26 cellular contexts compared by ENCODE assay signal in genomic region chr3:123798540-123798939, GRCh38.
DNase-seq lines count a peak whose midpoint lies in the region; ATAC-seq and TF ChIP-seq lines count a peak whose summit lies in the region.
"Had no signal": no experiment of that assay in that cellular context is flagged by ENCODE, and none has a peak within 500 bp of the region (broad histone marks: within the 10 kb centered on the region; RNA-seq: fewer than 3 reads in every experiment).

No MANE protein-coding gene starts in this region.

- TF ChIP-seq CTCF in Caco-2 (IDR thresholded peaks at IDR 0.05; ENCODE audit: insufficient read depth in 1 of 2, low read depth in 1 of 2, low read length in 1 of 2, severe bottlenecking in 1 of 2, unreplicated experiment in 1 of 2): no peak
- TF ChIP-seq CTCF in fibroblast of lung (conservative IDR thresholded peaks at IDR 0.05 in 1 of 2, IDR thresholded peaks at IDR 0.05 in 1 of 2; ENCODE audit: low read depth in 1 of 2, low read length in 2 of 2): no peak
- no peak for TF ChIP-seq CTCF in right lobe of liver (IDR thresholded peaks at IDR 0.05)
- no peak for TF ChIP-seq CTCF in Peyer's patch (IDR thresholded peaks at IDR 0.05)
- TF ChIP-seq CTCF in ovary (IDR thresholded peaks at IDR 0.05): no peak

- no peak overlapping the region for H4K8ac ChIP-seq in neuronal stem cell (ENCODE audit: low read depth, low read length)

- H3K18ac ChIP-seq in neuronal stem cell (ENCODE audit: low read length): peak overlapping the region; percentile 32

- H3K27ac ChIP-seq in fibroblast of lung (ENCODE audit: insufficient read depth, low read length) (no peak overlapping the region), right lobe of liver (peak overlapping the region in 2 of 3 donors; percentile 67 to 76), neuronal stem cell (replicated peaks; ENCODE audit: low read length) (no peak overlapping the region), Peyer's patch (no peak overlapping the region), ovary (no peak overlapping the region)
- H3K27ac ChIP-seq: 22Rv1, BLaER1 had no signal

- peak overlapping the region; percentile 44 for H3K4me2 ChIP-seq in fibroblast of lung (ENCODE audit: extremely low read depth, insufficient read depth, low read length)
- H3K4me2 ChIP-seq in neuronal stem cell (ENCODE audit: insufficient read depth, low read length, poor library complexity, severe bottlenecking): no peak overlapping the region
- H3K4me2 ChIP-seq: BLaER1, GM23338 had no signal

- H3K4me1 Mint-ChIP-seq in Caco-2 (ENCODE audit: low read depth, unreplicated experiment) (peaks cover 26% of the 10 kb centered on the region), immature natural killer cell (no peaks in the 10 kb centered on the region)
- H3K4me1 Mint-ChIP-seq: IgD-negative memory B cell had no signal

- intact Hi-C loops in Caco-2 (cut with micrococcal nuclease; ENCODE audit: unreplicated experiment): loop anchor here (2.0 kb wide), 1 partner anchor 78 kb away; no protein-coding TSS in a partner anchor
- intact Hi-C loops in right lobe of liver (cut with DNase I): no loop called here
- intact Hi-C loops in ovary (cut with DNase I): no loop called here

- H3K9me3 Mint-ChIP-seq in Caco-2 (ENCODE audit: unreplicated experiment) (no peaks in the 10 kb centered on the region), immature natural killer cell (no peaks in the 10 kb centered on the region)
- H3K9me3 Mint-ChIP-seq: CD4-positive, alpha-beta T cell; GM23338 had no signal

- H3K14ac ChIP-seq in neuronal stem cell (ENCODE audit: low read length): no peak overlapping the region

- no peaks in the 10 kb centered on the region; the same call in 1 of the 2 replicates for H3K9me3 ChIP-seq in Caco-2
- no peaks in the 10 kb centered on the region for H3K9me3 ChIP-seq in fibroblast of lung (ENCODE audit: control insufficient read depth, insufficient read depth, low read depth, low read length)
- no peaks in the 10 kb centered on the region for H3K9me3 ChIP-seq in right lobe of liver
- H3K9me3 ChIP-seq in neuronal stem cell (replicated peaks in 1 of 2; ENCODE audit: control insufficient read depth in 2 of 2, insufficient read depth in 1 of 2, low read depth in 1 of 2, low read length in 2 of 2): no peaks in the 10 kb centered on the region
- no peaks in the 10 kb centered on the region for H3K9me3 ChIP-seq in Peyer's patch
- no peaks in the 10 kb centered on the region for H3K9me3 ChIP-seq in ovary
- H3K9me3 ChIP-seq: BLaER1, HAP-1 had no signal

- H3K79me2 ChIP-seq in fibroblast of lung (ENCODE audit: control insufficient read depth, insufficient read depth, low read length): peaks cover 7% of the 10 kb centered on the region

- no peak for DNase-seq in Caco-2
- DNase-seq in fibroblast of lung (ENCODE audit: low read depth in 2 of 2): peak in 1 of 2 donors; percentile 78
- peak; percentile 63 to 90 (median 80) for DNase-seq in right lobe of liver
- DNase-seq in neuronal stem cell (ENCODE audit: low spot score): no peak
- no peak for DNase-seq in Peyer's patch
- no peak for DNase-seq in ovary
- no peak for DNase-seq in immature natural killer cell
- DNase-seq: ACHN; CD4-positive, alpha-beta T cell; DND-41; NCI-H1105; NCI-H146; NCI-H2081; NCI-H2171; NCI-H345; NCI-H524; NCI-H774; NK-92 treated with Interleukin-12 subunit alpha and Interleukin-12 subunit beta, amount 100 ng/mL, for 24 hours; SIG-M5 had no signal

- no peak overlapping the region for H4K91ac ChIP-seq in neuronal stem cell (ENCODE audit: low read depth, low read length, poor library complexity)

- no peaks in the 10 kb centered on the region for H3K27me3 ChIP-seq in Caco-2 (replicated peaks; ENCODE audit: control insufficient read depth, insufficient read depth, low read length)
- H3K27me3 ChIP-seq in fibroblast of lung (ENCODE audit: control insufficient read depth, insufficient read depth, low read length): no peaks in the 10 kb centered on the region
- H3K27me3 ChIP-seq in right lobe of liver: no peaks in the 10 kb centered on the region
- no peaks in the 10 kb centered on the region for H3K27me3 ChIP-seq in neuronal stem cell (ENCODE audit: control insufficient read depth in 3 of 3, insufficient read depth in 3 of 3, low read depth in 1 of 3, low read length in 3 of 3)
- H3K27me3 ChIP-seq in Peyer's patch: no peaks in the 10 kb centered on the region
- no peaks in the 10 kb centered on the region for H3K27me3 ChIP-seq in ovary
- H3K27me3 ChIP-seq: BLaER1 had no signal

- no peak overlapping the region for H3K27ac Mint-ChIP-seq in Caco-2 (ENCODE audit: unreplicated experiment)
- no peak overlapping the region for H3K27ac Mint-ChIP-seq in immature natural killer cell
- H3K27ac Mint-ChIP-seq: CD4-positive, alpha-beta T cell; GM23338; IgD-negative memory B cell had no signal

- H2AFZ ChIP-seq in fibroblast of lung (ENCODE audit: low read length) (no peak overlapping the region), neuronal stem cell (ENCODE audit: low read length) (no peak overlapping the region)
- H2AFZ ChIP-seq: GM23338 had no signal

- no peak overlapping the region for H2BK12ac ChIP-seq in neuronal stem cell (ENCODE audit: low read length)

- TF ChIP-seq EP300 in ovary (IDR thresholded peaks at IDR 0.05): no peak

- H3K4me1 ChIP-seq in Caco-2 (peaks cover 32% of the 10 kb centered on the region), fibroblast of lung (ENCODE audit: control insufficient read depth, extremely low read depth, insufficient read depth, low read length) (peaks cover 5% of the 10 kb centered on the region), right lobe of liver (peaks cover 0 to 41% (median 11%) of the 10 kb centered on the region in 4 donors), neuronal stem cell (ENCODE audit: control insufficient read depth in 2 of 2, insufficient read depth in 1 of 2, low read depth in 1 of 2, low read length in 2 of 2) (peaks cover 17 to 22% of the 10 kb centered on the region in 2 donors), Peyer's patch (peaks cover 0 to 8% (median 0%) of the 10 kb centered on the region in 4 donors), ovary (ENCODE audit: insufficient read depth) (no peaks in the 10 kb centered on the region)
- H3K4me1 ChIP-seq: HAP-1 had no signal

- H3K23ac ChIP-seq in neuronal stem cell (ENCODE audit: low read depth, low read length, poor library complexity): no peak overlapping the region

- no TSS peak for BruUV-seq in Caco-2 (replicated peaks; lab: Mats Ljungman, UMichigan)

- H3K4me3 ChIP-seq in Caco-2 (ENCODE audit: low read depth, low read length): no peak overlapping the region
- H3K4me3 ChIP-seq in fibroblast of lung (replicated peaks in 1 of 4; ENCODE audit: control extremely low read depth in 1 of 4, insufficient read depth in 1 of 4, low read depth in 3 of 4, low read length in 4 of 4): peak overlapping the region in 3 of 4 experiments; percentile 19 to 82 (median 81)
- peak overlapping the region in 2 of 3 donors; percentile 71 to 81 for H3K4me3 ChIP-seq in right lobe of liver
- H3K4me3 ChIP-seq in neuronal stem cell (ENCODE audit: low read length in 2 of 2): no peak overlapping the region
- H3K4me3 ChIP-seq in Peyer's patch: peak overlapping the region in 1 of 4 donors; percentile 47
- no peak overlapping the region for H3K4me3 ChIP-seq in ovary
- H3K4me3 ChIP-seq: BLaER1, GM12878, GM23338, HAP-1 had no signal

- H2AK5ac ChIP-seq in neuronal stem cell (ENCODE audit: low read depth, low read length): no peak overlapping the region

- CTCF ChIA-PET in Caco-2 (lab: Charles Lee): no interaction called here

- H3K27me3 Mint-ChIP-seq in Caco-2 (ENCODE audit: insufficient read depth, unreplicated experiment): no peaks in the 10 kb centered on the region
- peaks cover 4 to 5% (median 4%) of the 10 kb centered on the region in 3 donors for H3K27me3 Mint-ChIP-seq in immature natural killer cell (ENCODE audit: low read depth in 3 of 3)

- H3K4ac ChIP-seq in neuronal stem cell (ENCODE audit: low read length): no peak overlapping the region

- H2BK120ac ChIP-seq in neuronal stem cell (ENCODE audit: low read depth, low read length): no peak overlapping the region

- 13% methylated on average over 3 of the region's 4 CpGs for WGBS in right lobe of liver (ENCODE audit: insufficient coverage, low coverage, low lambda C conversion rate, missing lambda C conversion rate)
- WGBS in neuronal stem cell (ENCODE audit: extremely low coverage in 2 of 2, insufficient read length in 2 of 2, insufficient replicate concordance in 1 of 2), 2 donors: no CpG with 5 or more reads among the region's 4 CpGs
- 83 to 95% (median 87%) methylated on average over 4 of the region's 4 CpGs for WGBS in ovary, 3 donors

- TF ChIP-seq POLR2A in right lobe of liver (IDR thresholded peaks at IDR 0.05) (peak; percentile 21), Peyer's patch (IDR thresholded peaks at IDR 0.05) (no peak), ovary (IDR thresholded peaks at IDR 0.05) (no peak)

- H2BK15ac ChIP-seq in neuronal stem cell (ENCODE audit: low read length): no peak overlapping the region

- H3K9ac ChIP-seq in fibroblast of lung (ENCODE audit: insufficient read depth, low read length) (no peak overlapping the region), neuronal stem cell (ENCODE audit: low read depth, low read length, poor library complexity) (no peak overlapping the region)
- H3K9ac ChIP-seq: BLaER1 had no signal

- ATAC-seq in right lobe of liver (peak; percentile 77 to 93 (median 88)), HG02588 (IDR thresholded peaks at IDR 0.05; ENCODE audit: unreplicated experiment) (no peak)
- ATAC-seq: GM12878, GM23338 had no signal

- H3K36me3 ChIP-seq in Caco-2 (ENCODE audit: control insufficient read depth, insufficient read depth, low read length): no peaks in the 10 kb centered on the region; the same call in 1 of the 2 replicates
- H3K36me3 ChIP-seq in fibroblast of lung (ENCODE audit: control insufficient read depth, insufficient read depth, low read length): peaks cover 5% of the 10 kb centered on the region
- peaks cover 0 to 4% (median 0%) of the 10 kb centered on the region in 4 donors for H3K36me3 ChIP-seq in right lobe of liver
- H3K36me3 ChIP-seq in neuronal stem cell (replicated peaks in 1 of 2; ENCODE audit: control insufficient read depth in 2 of 2, insufficient read depth in 2 of 2, low read length in 2 of 2): peaks cover 0 to 2% of the 10 kb centered on the region in 2 donors
- H3K36me3 ChIP-seq in Peyer's patch: no peaks in the 10 kb centered on the region
- H3K36me3 ChIP-seq in ovary: no peaks in the 10 kb centered on the region
- H3K36me3 ChIP-seq: HAP-1 had no signal

- peak overlapping the region; percentile 73 for H3K4me3 Mint-ChIP-seq in Caco-2 (ENCODE audit: unreplicated experiment)
- no peak overlapping the region for H3K4me3 Mint-ChIP-seq in immature natural killer cell
- H3K4me3 Mint-ChIP-seq: CD4-positive, alpha-beta T cell; GM23338; IgD-negative memory B cell had no signal

- no peaks in the 10 kb centered on the region for H4K20me1 ChIP-seq in fibroblast of lung (ENCODE audit: control insufficient read depth, extremely low read depth, insufficient read depth, low read length)
- H4K20me1 ChIP-seq: BLaER1 had no signal

- H3K79me1 ChIP-seq in neuronal stem cell (ENCODE audit: low read depth, low read length): no peaks in the 10 kb centered on the region

- H2BK5ac ChIP-seq in neuronal stem cell (ENCODE audit: low read length): no peak overlapping the region

- H3K36me3 Mint-ChIP-seq in Caco-2 (ENCODE audit: insufficient read depth, unreplicated experiment) (no peaks in the 10 kb centered on the region), immature natural killer cell (no peaks in the 10 kb centered on the region)
- H3K36me3 Mint-ChIP-seq: IgD-negative memory B cell had no signal

- POLR2A ChIA-PET in Caco-2 (lab: Charles Lee): no interaction called here

Comparison
In these comparisons a context has a peak if more than half of its experiments do, and no peak if none do; other contexts are left out.
1. DNase-seq: peak in right lobe of liver (3 of 3); none in Caco-2 (0 of 2), neuronal stem cell (single experiment), Peyer's patch (0 of 3), ovary (0 of 5) and immature natural killer cell (0 of 3).
2. H3K4me3 ChIP-seq: peak in fibroblast of lung (3 of 4) and right lobe of liver (2 of 3); none in Caco-2 (single experiment), neuronal stem cell (0 of 2) and ovary (single experiment).
3. H3K27ac ChIP-seq: peak in right lobe of liver (2 of 3); none in fibroblast of lung (single experiment), neuronal stem cell (single experiment), Peyer's patch (0 of 4) and ovary (0 of 2).